Comparison of ENCODE assay signal across 22 cellular contexts in the genomic region with DNA sequence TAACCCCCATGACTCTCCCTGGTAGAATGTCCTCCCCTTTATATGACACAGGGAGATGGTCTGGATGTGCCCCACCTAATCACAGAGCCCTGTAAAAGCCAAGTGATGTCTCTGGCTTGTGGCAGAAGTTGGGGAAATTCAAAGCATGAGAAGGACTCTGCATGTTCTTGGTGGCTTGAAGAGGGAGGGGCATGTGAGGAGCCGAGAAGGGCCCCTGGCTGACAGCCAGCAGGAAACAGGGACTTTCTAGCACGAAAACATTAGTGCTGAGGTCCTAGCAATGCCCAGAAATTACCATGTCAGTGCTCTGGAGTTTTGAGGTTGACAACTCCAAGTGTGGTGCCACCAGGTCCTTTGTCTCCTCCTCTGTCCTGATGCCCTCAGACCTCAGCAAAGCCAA.
A peak's percentile ranks its signal among the peaks of the same experiment; 100 is the strongest.
DNase-seq lines count a peak whose midpoint lies in the region; ATAC-seq and TF ChIP-seq lines count a peak whose summit lies in the region.
"Had no signal": no experiment of that assay in that cellular context is flagged by ENCODE, and none has a peak within 500 bp of the region (broad histone marks: within the 10 kb centered on the region; RNA-seq: fewer than 3 reads in every experiment).

No MANE protein-coding gene starts in this region.

- no peak overlapping the region for H3K4me3 Mint-ChIP-seq in activated CD8-positive, alpha-beta T cell treated with anti-CD3 and anti-CD28 coated beads for 36 hours
- no peak overlapping the region for H3K4me3 Mint-ChIP-seq in activated CD8-positive, alpha-beta T cell treated with anti-CD3 and anti-CD28 coated beads, Interleukin-2, amount 10 ng/mL, durations not matched to agents 7 days and 5 days
- H3K4me3 Mint-ChIP-seq: activated naive CD8-positive, alpha-beta T cell treated with anti-CD3 and anti-CD28 coated beads, Interleukin-2, amount 10 ng/mL, durations not matched to agents 7 days and 5 days; CD14-positive monocyte; mesothelial cell of epicardium had no signal

- TF ChIP-seq CTCF in activated CD8-positive, alpha-beta T cell treated with anti-CD3 and anti-CD28 coated beads for 36 hours (IDR thresholded peaks at IDR 0.05) = no peak
- no peak for TF ChIP-seq CTCF in breast epithelium (IDR thresholded peaks at IDR 0.05)

- H3K36me3 Mint-ChIP-seq in activated CD8-positive, alpha-beta T cell treated with anti-CD3 and anti-CD28 coated beads for 36 hours (ENCODE audit: low read depth) = no peaks in the 10 kb centered on the region
- no peaks in the 10 kb centered on the region for H3K36me3 Mint-ChIP-seq in activated CD8-positive, alpha-beta T cell treated with anti-CD3 and anti-CD28 coated beads, Interleukin-2, amount 10 ng/mL, durations not matched to agents 7 days and 5 days (ENCODE audit: low read depth)
- H3K36me3 Mint-ChIP-seq: activated naive CD8-positive, alpha-beta T cell treated with anti-CD3 and anti-CD28 coated beads, Interleukin-2, amount 10 ng/mL, durations not matched to agents 7 days and 5 days; CD14-positive monocyte had no signal

- no peak overlapping the region for H3K27ac Mint-ChIP-seq in activated CD8-positive, alpha-beta T cell treated with anti-CD3 and anti-CD28 coated beads for 36 hours
- H3K27ac Mint-ChIP-seq in activated CD8-positive, alpha-beta T cell treated with anti-CD3 and anti-CD28 coated beads, Interleukin-2, amount 10 ng/mL, durations not matched to agents 7 days and 5 days = no peak overlapping the region
- H3K27ac Mint-ChIP-seq: activated naive CD8-positive, alpha-beta T cell treated with anti-CD3 and anti-CD28 coated beads, Interleukin-2, amount 10 ng/mL, durations not matched to agents 7 days and 5 days; CD14-positive monocyte; mesothelial cell of epicardium had no signal

- CTCF ChIA-PET in activated CD8-positive, alpha-beta T cell treated with anti-CD3 and anti-CD28 coated beads for 36 hours (lab: Charles Lee) = no interaction called here
- CTCF ChIA-PET in activated CD8-positive, alpha-beta T cell treated with anti-CD3 and anti-CD28 coated beads, Interleukin-2, amount 10 ng/mL, durations not matched to agents 7 days and 5 days (lab: Charles Lee) = no interaction called here

- no peaks in the 10 kb centered on the region for H3K36me3 ChIP-seq in breast epithelium
- H3K36me3 ChIP-seq: spleen had no signal

- peak; percentile 40 for DNase-seq in activated CD8-positive, alpha-beta T cell treated with anti-CD3 and anti-CD28 coated beads for 36 hours
- no peak for DNase-seq in activated CD8-positive, alpha-beta T cell treated with anti-CD3 and anti-CD28 coated beads, Interleukin-2, amount 10 ng/mL, durations not matched to agents 7 days and 5 days
- peak; percentile 1 for DNase-seq in central memory CD4-positive, alpha-beta T cell
- DNase-seq in GM19240 (ENCODE audit: insufficient read length, low spot score) (no peak), breast epithelium (ENCODE audit: low spot score in 2 of 2) (no peak), GM03348 (ENCODE audit: low spot score) (no peak)
- DNase-seq: activated naive CD8-positive, alpha-beta T cell treated with anti-CD3 and anti-CD28 coated beads, Interleukin-2, amount 10 ng/mL, durations not matched to agents 7 days and 5 days; activated T-cell treated with anti-CD3 and anti-CD28 coated beads, Interleukin-2, amount 50 U/mL, for 1 hour; dermis blood vessel endothelial cell; DMS153; foreskin fibroblast; kidney glomerular epithelial cell; NCI-H1694; NK-92 treated with Interleukin-12 subunit alpha and Interleukin-12 subunit beta, amount 100 ng/mL, for 24 hours; spleen; testis had no signal

- peaks cover 6% of the 10 kb centered on the region for H3K4me1 Mint-ChIP-seq in activated CD8-positive, alpha-beta T cell treated with anti-CD3 and anti-CD28 coated beads for 36 hours (ENCODE audit: low read depth)
- peaks cover 4% of the 10 kb centered on the region for H3K4me1 Mint-ChIP-seq in activated CD8-positive, alpha-beta T cell treated with anti-CD3 and anti-CD28 coated beads, Interleukin-2, amount 10 ng/mL, durations not matched to agents 7 days and 5 days (ENCODE audit: low read depth)
- H3K4me1 Mint-ChIP-seq: CD14-positive monocyte had no signal

- H3K27me3 Mint-ChIP-seq in activated CD8-positive, alpha-beta T cell treated with anti-CD3 and anti-CD28 coated beads for 36 hours = peaks cover 5% of the 10 kb centered on the region
- peaks cover 6% of the 10 kb centered on the region for H3K27me3 Mint-ChIP-seq in activated CD8-positive, alpha-beta T cell treated with anti-CD3 and anti-CD28 coated beads, Interleukin-2, amount 10 ng/mL, durations not matched to agents 7 days and 5 days (ENCODE audit: low read depth)

- TF ChIP-seq POLR2A in breast epithelium (IDR thresholded peaks at IDR 0.05) = no peak

- H3K27ac ChIP-seq in breast epithelium = no peak overlapping the region
- H3K27ac ChIP-seq: A549, testis had no signal

- POLR2A ChIA-PET in activated CD8-positive, alpha-beta T cell treated with anti-CD3 and anti-CD28 coated beads for 36 hours (lab: Charles Lee) = no interaction called here
- POLR2A ChIA-PET in activated CD8-positive, alpha-beta T cell treated with anti-CD3 and anti-CD28 coated beads, Interleukin-2, amount 10 ng/mL, durations not matched to agents 7 days and 5 days (lab: Charles Lee) = interaction anchor here (1.2 kb wide), 1 partner anchor 11 kb away, joined by 4 read pairs; no protein-coding TSS in a partner anchor

- H3K9me3 Mint-ChIP-seq in activated CD8-positive, alpha-beta T cell treated with anti-CD3 and anti-CD28 coated beads for 36 hours = no peaks in the 10 kb centered on the region
- no peaks in the 10 kb centered on the region for H3K9me3 Mint-ChIP-seq in activated CD8-positive, alpha-beta T cell treated with anti-CD3 and anti-CD28 coated beads, Interleukin-2, amount 10 ng/mL, durations not matched to agents 7 days and 5 days (ENCODE audit: insufficient read depth)
- H3K9me3 Mint-ChIP-seq: activated naive CD8-positive, alpha-beta T cell treated with anti-CD3 and anti-CD28 coated beads, Interleukin-2, amount 10 ng/mL, durations not matched to agents 7 days and 5 days; CD14-positive monocyte; mesothelial cell of epicardium had no signal

- peak; percentile 27 for ATAC-seq in activated CD8-positive, alpha-beta T cell treated with anti-CD3 and anti-CD28 coated beads for 36 hours
- ATAC-seq in activated CD8-positive, alpha-beta T cell treated with anti-CD3 and anti-CD28 coated beads, Interleukin-2, amount 10 ng/mL, durations not matched to agents 7 days and 5 days = no peak
- peak; percentile 55 for ATAC-seq in HG02759 (IDR thresholded peaks at IDR 0.05; ENCODE audit: unreplicated experiment)
- no peak for ATAC-seq in GM19452 (IDR thresholded peaks at IDR 0.05; ENCODE audit: unreplicated experiment)
- ATAC-seq: A549, HepG2 had no signal

- H3K27me3 ChIP-seq in breast epithelium = no peaks in the 10 kb centered on the region
- H3K27me3 ChIP-seq: spleen, testis had no signal

- no peaks in the 10 kb centered on the region for H3K4me1 ChIP-seq in breast epithelium
- H3K4me1 ChIP-seq: A549, testis had no signal

- no peak overlapping the region for H3K4me3 ChIP-seq in breast epithelium
- H3K4me3 ChIP-seq: A549, spleen, testis had no signal

- intact Hi-C loops in activated CD8-positive, alpha-beta T cell treated with anti-CD3 and anti-CD28 coated beads for 36 hours (cut with micrococcal nuclease) = no loop called here
- intact Hi-C loops in breast epithelium (cut with DNase I; ENCODE audit: low total_unique reads) = no loop called here

- H3K9me3 ChIP-seq in breast epithelium = no peaks in the 10 kb centered on the region
- H3K9me3 ChIP-seq: A549, spleen, testis had no signal

Comparison
In these comparisons a context has a peak if more than half of its experiments do, and no peak if none do; other contexts are left out.
1. ATAC-seq: peak in activated CD8-positive, alpha-beta T cell treated with anti-CD3 and anti-CD28 coated beads for 36 hours (single experiment) and HG02759 (single experiment); none in activated CD8-positive, alpha-beta T cell treated with anti-CD3 and anti-CD28 coated beads, Interleukin-2, amount 10 ng/mL, durations not matched to agents 7 days and 5 days (single experiment) and GM19452 (single experiment).
2. DNase-seq: peak in activated CD8-positive, alpha-beta T cell treated with anti-CD3 and anti-CD28 coated beads for 36 hours (single experiment) and central memory CD4-positive, alpha-beta T cell (single experiment); none in activated CD8-positive, alpha-beta T cell treated with anti-CD3 and anti-CD28 coated beads, Interleukin-2, amount 10 ng/mL, durations not matched to agents 7 days and 5 days (single experiment), GM19240 (single experiment), breast epithelium (0 of 2) and GM03348 (single experiment).